ENCODE assay signal across 12 cellular contexts in genomic region chr10:58157076-58157766, GRCh38.
DNase-seq lines count a peak whose midpoint lies in the region; ATAC-seq, FAIRE-seq and TF ChIP-seq lines count a peak whose summit lies in the region.
"Had no signal": no experiment of that assay in that cellular context is flagged by ENCODE, and none has a peak within 500 bp of the region (broad histone marks: within the 10 kb centered on the region; RNA-seq: fewer than 3 reads in every experiment).

No MANE protein-coding gene starts in this region.

- peak overlapping the region; percentile 57 for H3K27ac Mint-ChIP-seq in MCF 10A (ENCODE audit: low read depth, unreplicated experiment)
- H3K27ac Mint-ChIP-seq: CD4-positive, CD25-positive, alpha-beta regulatory T cell; T-helper 1 cell treated with Interleukin-12 subunit alpha and Interleukin-12 subunit beta and Interleukin-4 antibody, amounts not matched to agents 30 μg/mL and 1 μg/mL, for 36 hours had no signal

- ATAC-seq in PC-3: peak; percentile 90

- H3K4me3 ChIP-seq in breast epithelium: no peak overlapping the region
- H3K4me3 ChIP-seq in PC-3 (ENCODE audit: low read length): no peak overlapping the region
- H3K4me3 ChIP-seq in epithelial cell of proximal tubule (ENCODE audit: low read depth, low read length): no peak overlapping the region
- no peak overlapping the region for H3K4me3 ChIP-seq in smooth muscle cell
- no peak overlapping the region for H3K4me3 ChIP-seq in tibial nerve

- peak; percentile 98 for FAIRE-seq in urothelium cell line (lab: Jason Lieb, UNC)
- FAIRE-seq: endothelial cell of umbilical vein had no signal

- intact Hi-C loops in MCF 10A (cut with micrococcal nuclease) (loop anchor here (10.0 kb wide), 1 partner anchor 132 kb away; no protein-coding TSS in a partner anchor), breast epithelium (cut with DNase I; ENCODE audit: low total_unique reads) (no loop called here), PC-3 (cut with micrococcal nuclease) (loop anchor here (5.0 kb wide), 1 partner anchor 135 kb away; no protein-coding TSS in a partner anchor), cardiac septum (cut with DNase I) (no loop called here)

- no peaks in the 10 kb centered on the region for H3K36me3 Mint-ChIP-seq in MCF 10A (ENCODE audit: insufficient read depth, unreplicated experiment)
- H3K36me3 Mint-ChIP-seq: CD4-positive, CD25-positive, alpha-beta regulatory T cell had no signal

- no peaks in the 10 kb centered on the region for H3K9me3 Mint-ChIP-seq in MCF 10A (ENCODE audit: unreplicated experiment)
- H3K9me3 Mint-ChIP-seq: T-helper 1 cell treated with Interleukin-12 subunit alpha and Interleukin-12 subunit beta and Interleukin-4 antibody, amounts not matched to agents 30 μg/mL and 1 μg/mL, for 36 hours had no signal

- no peak for TF ChIP-seq POLR2A in breast epithelium (IDR thresholded peaks at IDR 0.05)
- no peak for TF ChIP-seq POLR2A in tibial nerve (IDR thresholded peaks at IDR 0.05)

- DNase-seq in MCF 10A (ENCODE audit: unreplicated experiment) (peak; percentile 99), breast epithelium (ENCODE audit: low spot score in 2 of 2) (no peak), PC-3 (peak; percentile 99), epithelial cell of proximal tubule (ENCODE audit: low read depth) (peak; percentile 65), urothelium cell line (ENCODE audit: low spot score) (peak; percentile 87), smooth muscle cell (lab: John Stamatoyannopoulos, UW; ENCODE audit: unreplicated experiment) (no peak), cardiac septum (ENCODE audit: low spot score) (no peak), tibial nerve (ENCODE audit: low spot score in 2 of 2) (no peak)
- DNase-seq: CD4-positive, CD25-positive, alpha-beta regulatory T cell; NCI-H1105 treated with DMSO at 0.1 percent for 48 hours had no signal

- no peaks in the 10 kb centered on the region for H3K9me2 ChIP-seq in PC-3 (replicated peaks; ENCODE audit: low read length)

- H3F3A ChIP-seq in PC-3 (ENCODE audit: low read length, unreplicated experiment): no peaks in the 10 kb centered on the region
- no peaks in the 10 kb centered on the region for H3F3A ChIP-seq in smooth muscle cell (ENCODE audit: low read depth)

- POLR2A ChIA-PET in MCF 10A (lab: Yijun Ruan, JAX): interaction anchor here (0.7 to 0.9 kb wide), 2 partner anchors 21 to 165 kb away, joined by 3 read pairs; no protein-coding TSS in a partner anchor
- POLR2A ChIA-PET in PC-3 (lab: Charles Lee; ENCODE audit: unreplicated experiment): interaction anchor here (0.5 kb wide), 2 partner anchors 85 to 534 kb away, joined by 3 to 4 read pairs; no protein-coding TSS in a partner anchor

- TF ChIP-seq CTCF in MCF 10A (IDR thresholded peaks at IDR 0.05; ENCODE audit: unreplicated experiment) (no peak), breast epithelium (IDR thresholded peaks at IDR 0.05) (no peak), PC-3 (conservative IDR thresholded peaks at IDR 0.05; ENCODE audit: low read depth, low read length) (no peak), epithelial cell of proximal tubule (conservative IDR thresholded peaks at IDR 0.05; ENCODE audit: low read depth, low read length) (no peak), smooth muscle cell (IDR thresholded peaks at IDR 0.05; ENCODE audit: borderline replicate concordance, insufficient read depth, poor library complexity, severe bottlenecking) (no peak), tibial nerve (IDR thresholded peaks at IDR 0.05) (no peak)

- H3K9me3 ChIP-seq in breast epithelium: no peaks in the 10 kb centered on the region
- H3K9me3 ChIP-seq in PC-3 (ENCODE audit: low read length): no peaks in the 10 kb centered on the region
- no peaks in the 10 kb centered on the region for H3K9me3 ChIP-seq in smooth muscle cell (replicated peaks; ENCODE audit: low read depth)
- H3K9me3 ChIP-seq in tibial nerve: no peaks in the 10 kb centered on the region

- BruUV-seq in MCF 10A (replicated peaks; lab: Mats Ljungman, UMichigan) (no TSS peak), PC-3 (replicated peaks; lab: Mats Ljungman, UMichigan) (no TSS peak)

- H3K27ac ChIP-seq in breast epithelium (no peak overlapping the region), PC-3 (ENCODE audit: low read length) (peak overlapping the region; percentile 18; the same call in 1 of the 2 replicates), smooth muscle cell (ENCODE audit: low read depth) (no peak overlapping the region), tibial nerve (no peak overlapping the region)

- H3K4me1 ChIP-seq in breast epithelium (no peaks in the 10 kb centered on the region), PC-3 (ENCODE audit: insufficient read depth, low read length) (peaks cover 15% of the 10 kb centered on the region), smooth muscle cell (ENCODE audit: low read depth) (no peaks in the 10 kb centered on the region), tibial nerve (no peaks in the 10 kb centered on the region)

- H3K79me2 ChIP-seq in PC-3 (ENCODE audit: low read length): no peaks in the 10 kb centered on the region
- H3K79me2 ChIP-seq in smooth muscle cell (ENCODE audit: low read depth): no peaks in the 10 kb centered on the region

- H3K9ac ChIP-seq in PC-3 (ENCODE audit: low read length) (no peak overlapping the region), smooth muscle cell (ENCODE audit: low read depth) (no peak overlapping the region)

- H4K20me1 ChIP-seq in PC-3 (ENCODE audit: low read length): no peaks in the 10 kb centered on the region
- no peaks in the 10 kb centered on the region for H4K20me1 ChIP-seq in smooth muscle cell (ENCODE audit: low read depth)

- peaks cover 0 to 8% of the 10 kb centered on the region in 2 donors for H3K27me3 ChIP-seq in breast epithelium
- peaks cover 9% of the 10 kb centered on the region; the same call in 1 of the 2 replicates for H3K27me3 ChIP-seq in PC-3 (ENCODE audit: low read length)
- H3K27me3 ChIP-seq in smooth muscle cell (ENCODE audit: low read depth): no peaks in the 10 kb centered on the region
- H3K27me3 ChIP-seq in tibial nerve: no peaks in the 10 kb centered on the region

- WGBS in smooth muscle cell (ENCODE audit: low lambda C conversion rate): 73% methylated on average over 7 of the region's 7 CpGs
- WGBS in tibial nerve, 2 donors: 39 to 52% methylated on average over 7 of the region's 7 CpGs

- H3K27me3 Mint-ChIP-seq in MCF 10A (ENCODE audit: insufficient read depth, unreplicated experiment): no peaks in the 10 kb centered on the region
- H3K27me3 Mint-ChIP-seq: CD4-positive, CD25-positive, alpha-beta regulatory T cell had no signal

- H2AFZ ChIP-seq in PC-3 (ENCODE audit: low read length): no peak overlapping the region
- no peak overlapping the region for H2AFZ ChIP-seq in smooth muscle cell (ENCODE audit: low read depth)

- no peak overlapping the region for H3K4me3 Mint-ChIP-seq in MCF 10A (ENCODE audit: unreplicated experiment)
- H3K4me3 Mint-ChIP-seq: CD4-positive, CD25-positive, alpha-beta regulatory T cell; T-helper 1 cell treated with Interleukin-12 subunit alpha and Interleukin-12 subunit beta and Interleukin-4 antibody, amounts not matched to agents 30 μg/mL and 1 μg/mL, for 36 hours had no signal

- TF ChIP-seq EP300 in tibial nerve (IDR thresholded peaks at IDR 0.05): no peak

- CTCF ChIA-PET in MCF 10A (lab: Yijun Ruan, JAX) (interaction anchor here (0.6 kb wide), 1 partner anchor 514 kb away, joined by 5 read pairs; no protein-coding TSS in a partner anchor), PC-3 (lab: Charles Lee) (interaction anchor here (0.6 kb wide), 1 partner anchor 360 kb away, joined by 3 read pairs; no protein-coding TSS in a partner anchor)

- peaks cover 16% of the 10 kb centered on the region for H3K4me1 Mint-ChIP-seq in MCF 10A (ENCODE audit: insufficient read depth, unreplicated experiment)
- H3K4me1 Mint-ChIP-seq: CD4-positive, CD25-positive, alpha-beta regulatory T cell had no signal

- H3K4me2 ChIP-seq in PC-3 (ENCODE audit: low read length) (0 out of 2 replicates have a peak overlapping the region, but pooled peaks have one; percentile 18), smooth muscle cell (no peak overlapping the region)

- H3K36me3 ChIP-seq in breast epithelium (no peaks in the 10 kb centered on the region), PC-3 (ENCODE audit: low read depth, low read length) (no peaks in the 10 kb centered on the region), smooth muscle cell (ENCODE audit: low read depth) (no peaks in the 10 kb centered on the region), tibial nerve (no peaks in the 10 kb centered on the region)

Comparison
In these comparisons a context has a peak if more than half of its experiments do, and no peak if none do; other contexts are left out.
1. DNase-seq: peak in MCF 10A (single experiment), PC-3 (single experiment), epithelial cell of proximal tubule (single experiment) and urothelium cell line (single experiment); none in breast epithelium (0 of 2), smooth muscle cell (single experiment), cardiac septum (single experiment) and tibial nerve (0 of 2).
2. intact Hi-C loops: an anchor here in MCF 10A (10.0 kb wide) and PC-3 (5.0 kb wide); none called in breast epithelium and cardiac septum.